Comparison of ENCODE assay signal across 2 cellular contexts in genomic region chr10:60871215-60871614, GRCh38.
TF ChIP-seq lines count a peak whose summit lies in the region.

No MANE protein-coding gene starts in this region.

TF ChIP-seq in HepG2, 621 proteins besides CTCF, POLR2A, EP300 and RAD21 (continued from another document):
- no peak for TF ChIP-seq POGK (CRISPR knock-in tag; conservative IDR thresholded peaks at IDR 0.05)
- no peak for TF ChIP-seq RNF219 (CRISPR knock-in tag; IDR thresholded peaks at IDR 0.05)
- no peak for TF ChIP-seq ZNF768 (CRISPR knock-in tag; IDR thresholded peaks at IDR 0.05)
- no peak for TF ChIP-seq ZNF230 (CRISPR knock-in tag; IDR thresholded peaks at IDR 0.05)

TF ChIP-seq in H1, 55 proteins besides CTCF, POLR2A, EP300 and RAD21 (continued from another document):
- TF ChIP-seq ATF3 (IDR thresholded peaks at IDR 0.05; ENCODE audit: insufficient read depth, low read depth, low read length) (no peak), SP2 (IDR thresholded peaks at IDR 0.05; ENCODE audit: low read length) (no peak), EGR1 (IDR thresholded peaks at IDR 0.05; ENCODE audit: borderline replicate concordance, low read depth, low read length) (no peak), SIRT6 (IDR thresholded peaks at IDR 0.05; ENCODE audit: low read length) (no peak), GABPA (IDR thresholded peaks at IDR 0.05; ENCODE audit: borderline replicate concordance, insufficient read depth, low read length) (no peak), CREB1 (IDR thresholded peaks at IDR 0.05) (no peak), CBX5 (IDR thresholded peaks at IDR 0.05; ENCODE audit: low read depth, low read length) (no peak), SUZ12 (IDR thresholded peaks at IDR 0.05; ENCODE audit: low read length) (no peak), SRF (IDR thresholded peaks at IDR 0.05; ENCODE audit: low read depth, low read length) (no peak), KDM5A (IDR thresholded peaks at IDR 0.05; ENCODE audit: low read length) (no peak), RFX5 (IDR thresholded peaks at IDR 0.05; ENCODE audit: borderline replicate concordance, low read depth, low read length) (no peak), TBP (IDR thresholded peaks at IDR 0.05; ENCODE audit: low read depth, low read length) (no peak), RNF2 (IDR thresholded peaks at IDR 0.05; ENCODE audit: borderline replicate concordance, low read depth, low read length, missing control alignments, poor library complexity, severe bottlenecking) (no peak), SIX5 (IDR thresholded peaks at IDR 0.05; ENCODE audit: low read depth, low read length) (no peak), BCL11A (IDR thresholded peaks at IDR 0.05; ENCODE audit: low read depth in 2 of 2, low read length in 2 of 2) (no peak), TEAD4 (IDR thresholded peaks at IDR 0.05; ENCODE audit: low read depth, low read length) (no peak), E2F6 (IDR thresholded peaks at IDR 0.05) (no peak)
